ENCODE assay signal across 20 cellular contexts in the genomic region with DNA sequence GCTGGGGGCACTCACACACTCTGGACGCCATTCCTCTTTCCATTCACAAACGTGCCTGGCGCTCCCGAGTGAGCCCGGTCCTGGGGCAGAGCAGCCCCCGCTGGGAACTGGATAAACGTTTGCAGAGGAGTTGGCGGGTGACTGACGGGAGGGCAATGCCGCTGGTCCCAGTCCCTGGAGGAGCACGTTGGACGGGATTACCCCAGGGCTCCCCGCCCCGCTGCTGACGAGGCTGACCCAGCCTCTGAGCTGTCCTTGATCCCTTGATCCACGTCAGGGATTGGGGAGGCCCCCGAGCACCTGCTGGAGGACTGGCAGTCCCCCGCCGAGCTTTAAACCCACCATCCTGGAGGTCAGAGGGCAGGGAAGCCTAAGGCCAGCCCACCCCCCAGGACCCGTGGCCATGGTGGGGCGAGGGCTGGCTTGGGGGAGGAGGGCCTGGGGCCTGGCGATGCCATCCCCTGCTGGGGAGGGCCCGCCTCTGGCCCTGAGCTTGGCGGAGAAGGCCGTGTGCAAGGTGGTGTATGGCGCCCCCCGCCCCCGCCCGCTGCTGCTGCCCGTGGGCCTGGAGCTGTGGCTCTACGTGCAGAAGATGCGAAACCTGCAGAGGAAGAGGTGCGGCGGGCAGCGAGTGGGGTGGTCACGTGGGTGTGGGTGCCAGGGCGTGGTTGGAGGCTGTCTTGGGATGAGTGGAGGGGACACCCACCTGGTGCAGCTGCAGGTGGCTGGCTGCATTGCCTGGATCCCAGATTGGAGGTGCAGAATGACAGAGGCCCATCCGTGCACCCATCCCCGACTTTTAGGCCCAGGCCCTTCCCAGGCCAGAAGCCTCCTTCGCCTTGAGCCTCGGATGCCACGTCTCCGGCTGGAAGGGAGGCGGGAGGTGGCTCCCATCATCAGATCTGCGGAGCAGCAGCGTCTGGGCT. TPM values are rescaled to one million over a fixed set of nuclear protein-coding genes. Genes with fewer than 3 reads are reported as not detected.
"Had no signal": no experiment of that assay in that cellular context is flagged by ENCODE, and none has a peak within 500 bp of the region (broad histone marks: within the 10 kb centered on the region; RNA-seq: fewer than 3 reads in every experiment).

No MANE protein-coding gene starts in this region.

- H2AFZ ChIP-seq: parathyroid adenoma had no signal

- H3K36me3 ChIP-seq: neutrophil, thyroid gland had no signal

- H3K27ac ChIP-seq: esophagus muscularis mucosa, gastroesophageal sphincter, heart left ventricle, neutrophil, parathyroid adenoma, thyroid gland had no signal

- H3K79me2 ChIP-seq: parathyroid adenoma had no signal

- H3K9me3 Mint-ChIP-seq: activated naive CD4-positive, alpha-beta T cell treated with anti-CD3 and anti-CD28 coated beads, Interleukin-2, amount 50 U/mL, for 72 hours; naive thymus-derived CD4-positive, alpha-beta T cell; T-helper 1 cell treated with Interleukin-12 subunit alpha and Interleukin-12 subunit beta and Interleukin-4 antibody, amounts not matched to agents 30 μg/mL and 1 μg/mL, for 36 hours had no signal

- DNase-seq: activated CD4-positive, alpha-beta T cell treated with anti-CD3 and anti-CD28 coated beads, Interleukin-2, amount 50 U/mL, for 1 hour; activated CD4-positive, CD25-positive, alpha-beta regulatory T cell treated with anti-CD3 and anti-CD28 coated beads, Interleukin-2, amount 50 U/mL, for 72 hours; activated gamma-delta T cell; effector CD8-positive, alpha-beta T cell; kidney glomerular epithelial cell; mesendoderm; naive thymus-derived CD4-positive, alpha-beta T cell; stimulated activated CD4-positive, alpha-beta T cell treated with anti-CD3 and anti-CD28 coated beads, Interleukin-12 subunit alpha, Interleukin-12 subunit beta, amount 100 ng/mL, for 4 hours; stimulated activated CD4-positive, alpha-beta T cell treated with anti-CD3 and anti-CD28 coated beads, Interleukin-1b, Interleukin-23, amount 100 ng/mL, for 48 hours; stimulated activated CD8-positive, alpha-beta memory T cell treated with anti-CD3 and anti-CD28 coated beads, Interleukin-4, amount 100 ng/mL, for 48 hours; stimulated activated naive CD4-positive, alpha-beta T cell; thyroid gland had no signal

- H3K27me3 ChIP-seq: esophagus muscularis mucosa, gastroesophageal sphincter, heart left ventricle, thyroid gland had no signal

- ATAC-seq: activated naive CD4-positive, alpha-beta T cell treated with anti-CD3 and anti-CD28 coated beads, Interleukin-2, amount 50 U/mL, for 72 hours; gastroesophageal sphincter; heart left ventricle; naive thymus-derived CD4-positive, alpha-beta T cell had no signal

- H3K27me3 Mint-ChIP-seq: naive thymus-derived CD4-positive, alpha-beta T cell had no signal

- H3K9ac ChIP-seq: parathyroid adenoma had no signal

- H3K27ac Mint-ChIP-seq: naive thymus-derived CD4-positive, alpha-beta T cell; T-helper 1 cell treated with Interleukin-12 subunit alpha and Interleukin-12 subunit beta and Interleukin-4 antibody, amounts not matched to agents 30 μg/mL and 1 μg/mL, for 36 hours had no signal

- H3K4me3 Mint-ChIP-seq: naive thymus-derived CD4-positive, alpha-beta T cell; T-helper 1 cell treated with Interleukin-12 subunit alpha and Interleukin-12 subunit beta and Interleukin-4 antibody, amounts not matched to agents 30 μg/mL and 1 μg/mL, for 36 hours had no signal

- FAIRE-seq: urothelium cell line had no signal

- H3K9me3 ChIP-seq: esophagus muscularis mucosa, gastroesophageal sphincter, heart left ventricle, neutrophil, thyroid gland had no signal

- H3K4me3 ChIP-seq: esophagus muscularis mucosa, gastroesophageal sphincter, heart left ventricle, thyroid gland had no signal

- H3K4me1 ChIP-seq: parathyroid adenoma had no signal

- H3K36me3 Mint-ChIP-seq: activated naive CD4-positive, alpha-beta T cell treated with anti-CD3 and anti-CD28 coated beads, Interleukin-2, amount 50 U/mL, for 72 hours; naive thymus-derived CD4-positive, alpha-beta T cell had no signal

RNA-seq across cellular contexts. Expression of gene CCDC187, which starts 27.9 kb away (rescaled TPM):
- total RNA-seq: esophagus muscularis mucosa, gastroesophageal sphincter had no signal
